Comparison of ENCODE assay signal across 1 cellular context in genomic region chr22:21990449-21991308, GRCh38.
A peak's percentile ranks its signal among the peaks of the same experiment; 100 is the strongest.
TF ChIP-seq lines count a peak whose summit lies in the region.

No MANE protein-coding gene starts in this region.

TF ChIP-seq in K562, 482 proteins besides CTCF, POLR2A, EP300 and RAD21 (continued from another document):
- TF ChIP-seq RREB1 (CRISPR knock-in tag; IDR thresholded peaks at IDR 0.05), result no peak
- TF ChIP-seq LEF1 (IDR thresholded peaks at IDR 0.05), result no peak
- TF ChIP-seq MEF2A (IDR thresholded peaks at IDR 0.05; ENCODE audit: control insufficient read depth, low read depth, low read length), result no peak
- TF ChIP-seq ARNT (IDR thresholded peaks at IDR 0.05), result no peak
- no peak for TF ChIP-seq PCBP1 (IDR thresholded peaks at IDR 0.05; ENCODE audit: low read depth, low read length, poor library complexity, severe bottlenecking)
- TF ChIP-seq, protein P1, sequence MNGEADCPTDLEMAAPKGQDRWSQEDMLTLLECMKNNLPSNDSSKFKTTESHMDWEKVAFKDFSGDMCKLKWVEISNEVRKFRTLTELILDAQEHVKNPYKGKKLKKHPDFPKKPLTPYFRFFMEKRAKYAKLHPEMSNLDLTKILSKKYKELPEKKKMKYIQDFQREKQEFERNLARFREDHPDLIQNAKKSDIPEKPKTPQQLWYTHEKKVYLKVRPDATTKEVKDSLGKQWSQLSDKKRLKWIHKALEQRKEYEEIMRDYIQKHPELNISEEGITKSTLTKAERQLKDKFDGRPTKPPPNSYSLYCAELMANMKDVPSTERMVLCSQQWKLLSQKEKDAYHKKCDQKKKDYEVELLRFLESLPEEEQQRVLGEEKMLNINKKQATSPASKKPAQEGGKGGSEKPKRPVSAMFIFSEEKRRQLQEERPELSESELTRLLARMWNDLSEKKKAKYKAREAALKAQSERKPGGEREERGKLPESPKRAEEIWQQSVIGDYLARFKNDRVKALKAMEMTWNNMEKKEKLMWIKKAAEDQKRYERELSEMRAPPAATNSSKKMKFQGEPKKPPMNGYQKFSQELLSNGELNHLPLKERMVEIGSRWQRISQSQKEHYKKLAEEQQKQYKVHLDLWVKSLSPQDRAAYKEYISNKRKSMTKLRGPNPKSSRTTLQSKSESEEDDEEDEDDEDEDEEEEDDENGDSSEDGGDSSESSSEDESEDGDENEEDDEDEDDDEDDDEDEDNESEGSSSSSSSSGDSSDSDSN (IDR thresholded peaks at IDR 0.05; ENCODE audit: borderline replicate concordance in 1 of 2, low read depth in 2 of 2, low read length in 2 of 2), result 0 out of 4 replicates have a peak, but pooled peaks of 1 of the 2 experiments have one; percentile 52
- TF ChIP-seq SIRT6 (IDR thresholded peaks at IDR 0.05; ENCODE audit: low read depth, low read length), result no peak
- peak; percentile 14; the same call in 1 of the 2 replicates for TF ChIP-seq SMC3 (conservative IDR thresholded peaks at IDR 0.05; ENCODE audit: insufficient read depth, low read depth, low read length)
- TF ChIP-seq TEAD4 (IDR thresholded peaks at IDR 0.05; ENCODE audit: low read length), result no peak
- TF ChIP-seq TEAD4 (CRISPR knock-in tag; IDR thresholded peaks at IDR 0.05; ENCODE audit: borderline replicate concordance), result no peak
- no peak for TF ChIP-seq ZNF274 (IDR thresholded peaks at IDR 0.05; ENCODE audit: borderline replicate concordance, low read depth, low read length)
- TF ChIP-seq, protein P2, sequence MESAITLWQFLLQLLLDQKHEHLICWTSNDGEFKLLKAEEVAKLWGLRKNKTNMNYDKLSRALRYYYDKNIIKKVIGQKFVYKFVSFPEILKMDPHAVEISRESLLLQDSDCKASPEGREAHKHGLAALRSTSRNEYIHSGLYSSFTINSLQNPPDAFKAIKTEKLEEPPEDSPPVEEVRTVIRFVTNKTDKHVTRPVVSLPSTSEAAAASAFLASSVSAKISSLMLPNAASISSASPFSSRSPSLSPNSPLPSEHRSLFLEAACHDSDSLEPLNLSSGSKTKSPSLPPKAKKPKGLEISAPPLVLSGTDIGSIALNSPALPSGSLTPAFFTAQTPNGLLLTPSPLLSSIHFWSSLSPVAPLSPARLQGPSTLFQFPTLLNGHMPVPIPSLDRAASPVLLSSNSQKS (CRISPR knock-in tag; IDR thresholded peaks at IDR 0.05), result no peak
- no peak for TF ChIP-seq MCM2 (IDR thresholded peaks at IDR 0.05; ENCODE audit: low read depth)
- no peak for TF ChIP-seq ETS2 (tag; IDR thresholded peaks at IDR 0.05; ENCODE audit: borderline replicate concordance, poor library complexity, severe bottlenecking)
- no peak for TF ChIP-seq PHF20 (IDR thresholded peaks at IDR 0.05; ENCODE audit: partially characterized antibody)
